Comparison of ENCODE assay signal across 10 cellular contexts in the genomic region with DNA sequence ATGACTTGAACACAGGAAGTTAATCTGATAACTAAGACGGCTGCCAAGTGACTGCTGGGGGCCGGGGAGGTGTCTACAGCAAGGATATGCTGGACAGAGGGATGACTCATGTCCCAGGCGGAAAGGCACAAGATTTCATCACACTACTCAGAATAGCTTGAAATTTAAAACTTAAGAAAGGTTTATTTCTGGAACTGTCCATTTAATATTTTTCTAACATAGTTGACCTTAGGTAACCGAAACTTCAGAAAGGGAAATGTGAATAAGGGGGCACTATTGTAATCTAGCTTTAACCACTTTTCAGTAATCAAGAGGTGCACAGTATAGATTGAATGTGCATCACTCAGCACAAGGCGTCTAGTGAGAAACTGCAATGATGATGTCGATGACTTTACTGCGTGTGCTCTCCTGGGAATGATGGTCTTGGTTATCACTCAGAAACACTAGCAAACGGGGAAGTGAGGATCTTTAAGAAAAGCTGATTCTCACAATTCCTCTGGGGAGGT.
DNase-seq lines count a peak whose midpoint lies in the region; ATAC-seq and TF ChIP-seq lines count a peak whose summit lies in the region.
"Had no signal": no experiment of that assay in that cellular context is flagged by ENCODE, and none has a peak within 500 bp of the region (broad histone marks: within the 10 kb centered on the region; RNA-seq: fewer than 3 reads in every experiment).

No MANE protein-coding gene starts in this region.

- ATAC-seq in foreskin keratinocyte (peak; percentile 68), sciatic nerve (peak; percentile 91)
- ATAC-seq: stimulated activated naive CD8-positive, alpha-beta T cell treated with anti-CD3 and anti-CD28 coated beads, Interleukin-15, Interleukin-2, amounts not matched to agents 100 U/mL and 50 U/mL, for 24 hours had no signal

- no peaks in the 10 kb centered on the region for H3K27me3 ChIP-seq in GM23248 (replicated peaks; ENCODE audit: insufficient read depth)
- no peaks in the 10 kb centered on the region for H3K27me3 ChIP-seq in SJSA1 (replicated peaks)
- no peaks in the 10 kb centered on the region for H3K27me3 ChIP-seq in foreskin keratinocyte

- H3K9ac ChIP-seq in GM23248: no peak overlapping the region

- WGBS in GM23248 (ENCODE audit: low coverage in 1 of 2, low lambda C conversion rate in 2 of 2, missing lambda C conversion rate in 2 of 2), 2 experiments: 42% methylated on average over 8 of the region's 8 CpGs

- in situ Hi-C loops in GM23248 (cut with MboI): no loop called here

- no peaks in the 10 kb centered on the region for H3K36me3 ChIP-seq in GM23248 (ENCODE audit: low read depth)
- no peaks in the 10 kb centered on the region for H3K36me3 ChIP-seq in SJSA1

- H3K27ac ChIP-seq in GM23248: peak overlapping the region; percentile 42; the same call in 1 of the 2 replicates
- H3K27ac ChIP-seq in SJSA1: peak overlapping the region; percentile 57
- H3K27ac ChIP-seq in foreskin keratinocyte: no peak overlapping the region

- H2AFZ ChIP-seq in GM23248: no peak overlapping the region

- H3K9me3 ChIP-seq in GM23248 (ENCODE audit: low read depth): no peaks in the 10 kb centered on the region
- no peaks in the 10 kb centered on the region for H3K9me3 ChIP-seq in SJSA1 (replicated peaks)

- H3F3A ChIP-seq in GM23248 (ENCODE audit: insufficient read depth): peaks cover 36% of the 10 kb centered on the region

- DNase-seq in GM23248 (peak; percentile 90), SJSA1 (ENCODE audit: low read depth in 1 of 2, low spot score in 2 of 2) (peak; percentile 76 to 77), foreskin keratinocyte (peak; percentile 13 to 54), sciatic nerve (ENCODE audit: low spot score) (peak; percentile 78), NCI-H1048 (lab: John Stamatoyannopoulos, UW) (no peak), GM20000 (ENCODE audit: low spot score) (no peak), HuH-7 (ENCODE audit: low spot score) (no peak)
- DNase-seq in activated CD4-positive, alpha-beta T cell treated with anti-CD3 and anti-CD28 coated beads for 48 hours: no peak
- DNase-seq: amygdala; stimulated activated naive CD8-positive, alpha-beta T cell treated with anti-CD3 and anti-CD28 coated beads, Interleukin-15, Interleukin-2, amounts not matched to agents 100 U/mL and 50 U/mL, for 24 hours had no signal

- H4K20me1 ChIP-seq in GM23248 (ENCODE audit: insufficient read depth): no peaks in the 10 kb centered on the region

- H3K4me3 ChIP-seq in GM23248: no peak overlapping the region
- H3K4me3 ChIP-seq in SJSA1: no peak overlapping the region

- intact Hi-C loops in sciatic nerve (cut with DNase I): no loop called here

- no peak for TF ChIP-seq CTCF in foreskin keratinocyte (conservative IDR thresholded peaks at IDR 0.05)
- no peak for TF ChIP-seq CTCF in GM20000 (IDR thresholded peaks at IDR 0.05; ENCODE audit: extremely low read depth, missing control alignments)

- no peaks in the 10 kb centered on the region for H3K79me2 ChIP-seq in GM23248 (ENCODE audit: insufficient read depth)

- peak overlapping the region; percentile 51 for H3K4me2 ChIP-seq in GM23248 (ENCODE audit: unreplicated experiment)

- H3K4me1 ChIP-seq in GM23248 (ENCODE audit: insufficient read depth): peaks cover 16% of the 10 kb centered on the region
- H3K4me1 ChIP-seq in SJSA1 (replicated peaks): peaks cover 39% of the 10 kb centered on the region
- peaks cover 23% of the 10 kb centered on the region for H3K4me1 ChIP-seq in foreskin keratinocyte

- no peaks in the 10 kb centered on the region for H3K9me2 ChIP-seq in GM23248 (ENCODE audit: insufficient read depth)

Comparison
In these comparisons a context has a peak if more than half of its experiments do, and no peak if none do; other contexts are left out.
1. DNase-seq: peak in GM23248 (single experiment), SJSA1 (2 of 2), foreskin keratinocyte (2 of 2) and sciatic nerve (single experiment); none in NCI-H1048 (single experiment), activated CD4-positive, alpha-beta T cell treated with anti-CD3 and anti-CD28 coated beads for 48 hours (single experiment), GM20000 (single experiment) and HuH-7 (single experiment).